8 cellular contexts compared by ENCODE assay signal in genomic region chr2:105330681-105331375, GRCh38. TPM values are rescaled to one million over a fixed set of nuclear protein-coding genes. Genes with fewer than 3 reads are reported as not detected.
DNase-seq lines count a peak whose midpoint lies in the region; ATAC-seq and TF ChIP-seq lines count a peak whose summit lies in the region.

No MANE protein-coding gene starts in this region.

- no peaks in the 10 kb centered on the region for H3K9me3 Mint-ChIP-seq in activated naive CD4-positive, alpha-beta T cell treated with anti-CD3 and anti-CD28 coated beads, Interleukin-2, amount 10 ng/mL, durations not matched to agents 7 days and 5 days

- H3K9me3 ChIP-seq in T-helper 17 cell (ENCODE audit: control insufficient read depth, low read length, poor library complexity, severe bottlenecking) = no peaks in the 10 kb centered on the region
- H3K9me3 ChIP-seq in hepatocyte (ENCODE audit: low read depth) = no peaks in the 10 kb centered on the region
- no peaks in the 10 kb centered on the region for H3K9me3 ChIP-seq in stomach smooth muscle (ENCODE audit: control insufficient read depth in 2 of 2, low read length in 2 of 2)
- H3K9me3 ChIP-seq in gastroesophageal sphincter = no peaks in the 10 kb centered on the region

- CTCF ChIA-PET in activated naive CD4-positive, alpha-beta T cell treated with anti-CD3 and anti-CD28 coated beads, Interleukin-2, amount 10 ng/mL, durations not matched to agents 7 days and 5 days (lab: Charles Lee) = interaction anchor here (0.5 to 1.4 kb wide), 3 partner anchors 9 to 93 kb away, joined by 3 to 4 read pairs (median 4); no protein-coding TSS in a partner anchor

- intact Hi-C loops in left ventricle myocardium superior (cut with micrococcal nuclease) = no loop called here

- H3K79me2 ChIP-seq in hepatocyte = peaks cover 46% of the 10 kb centered on the region

- TF ChIP-seq CTCF in hepatocyte (IDR thresholded peaks at IDR 0.05; ENCODE audit: poor library complexity) (no peak), gastroesophageal sphincter (IDR thresholded peaks at IDR 0.05) (no peak)

- H3K27me3 Mint-ChIP-seq in activated naive CD4-positive, alpha-beta T cell treated with anti-CD3 and anti-CD28 coated beads, Interleukin-2, amount 10 ng/mL, durations not matched to agents 7 days and 5 days = no peaks in the 10 kb centered on the region
- no peaks in the 10 kb centered on the region for H3K27me3 Mint-ChIP-seq in T-helper 17 cell

- H3K4me3 ChIP-seq in hepatocyte = no peak overlapping the region
- H3K4me3 ChIP-seq in stomach smooth muscle (ENCODE audit: low read length in 2 of 2) = peak overlapping the region in 1 of 2 donors; percentile 79
- H3K4me3 ChIP-seq in gastroesophageal sphincter = no peak overlapping the region

- H4K20me1 ChIP-seq in hepatocyte (ENCODE audit: insufficient read depth, poor library complexity, severe bottlenecking) = no peaks in the 10 kb centered on the region

- H3K9me2 ChIP-seq in hepatocyte (replicated peaks; ENCODE audit: insufficient read depth) = no peaks in the 10 kb centered on the region

- DNase-seq in activated naive CD4-positive, alpha-beta T cell treated with anti-CD3 and anti-CD28 coated beads, Interleukin-2, amount 10 ng/mL, durations not matched to agents 7 days and 5 days = no peak
- no peak for DNase-seq in activated naive CD4-positive, alpha-beta T cell treated with anti-CD3 and anti-CD28 coated beads, Interleukin-2, amount 50 U/mL, for 16 hours
- DNase-seq in T-helper 17 cell (no peak), hepatocyte (ENCODE audit: low spot score) (peak; percentile 31), left ventricle myocardium superior (no peak), NCI-H1436 treated with DMSO at 0.1 percent for 48 hours (lab: John Stamatoyannopoulos, UW) (no peak)

- H3K4me3 Mint-ChIP-seq in activated naive CD4-positive, alpha-beta T cell treated with anti-CD3 and anti-CD28 coated beads, Interleukin-2, amount 10 ng/mL, durations not matched to agents 7 days and 5 days = peak overlapping the region; percentile 83
- no peak overlapping the region for H3K4me3 Mint-ChIP-seq in T-helper 17 cell

- no peak for TF ChIP-seq EP300 in gastroesophageal sphincter (IDR thresholded peaks at IDR 0.05)

- 91% methylated on average over 4 of the region's 4 CpGs for WGBS in hepatocyte (ENCODE audit: low lambda C conversion rate, missing lambda C conversion rate)
- 95 to 100% methylated on average over 2 to 4 of the region's 4 CpGs for WGBS in gastroesophageal sphincter (ENCODE audit: low coverage in 1 of 2), 2 donors

- peak overlapping the region in 1 of 2 donors; percentile 89 for H3K9ac ChIP-seq in stomach smooth muscle (ENCODE audit: low read length in 2 of 2)

- peak overlapping the region; percentile 92 for H3K4me2 ChIP-seq in hepatocyte

- ATAC-seq in T-helper 17 cell (no peak), left ventricle myocardium superior (no peak), gastroesophageal sphincter (no peak)

- H3K27ac Mint-ChIP-seq in activated naive CD4-positive, alpha-beta T cell treated with anti-CD3 and anti-CD28 coated beads, Interleukin-2, amount 10 ng/mL, durations not matched to agents 7 days and 5 days = peak overlapping the region; percentile 89
- H3K27ac Mint-ChIP-seq in T-helper 17 cell = peak overlapping the region; percentile 95

- H3K4me1 ChIP-seq in hepatocyte (ENCODE audit: insufficient read depth) = peaks cover 18% of the 10 kb centered on the region
- peaks cover 28% of the 10 kb centered on the region for H3K4me1 ChIP-seq in stomach smooth muscle (ENCODE audit: control insufficient read depth, insufficient read depth, low read length)
- peaks cover 0 to 41% (median 7%) of the 10 kb centered on the region in 3 donors for H3K4me1 ChIP-seq in gastroesophageal sphincter

- H3K4me1 Mint-ChIP-seq in activated naive CD4-positive, alpha-beta T cell treated with anti-CD3 and anti-CD28 coated beads, Interleukin-2, amount 10 ng/mL, durations not matched to agents 7 days and 5 days = peaks cover 44% of the 10 kb centered on the region
- H3K4me1 Mint-ChIP-seq in T-helper 17 cell = peaks cover 23% of the 10 kb centered on the region

- no peaks in the 10 kb centered on the region for H3K27me3 ChIP-seq in hepatocyte
- H3K27me3 ChIP-seq in stomach smooth muscle (ENCODE audit: control insufficient read depth in 1 of 2, insufficient read depth in 2 of 2, low read length in 2 of 2) = no peaks in the 10 kb centered on the region
- H3K27me3 ChIP-seq in gastroesophageal sphincter = no peaks in the 10 kb centered on the region

- H3K36me3 ChIP-seq in hepatocyte (replicated peaks; ENCODE audit: insufficient read depth, low read depth) (no peaks in the 10 kb centered on the region), stomach smooth muscle (ENCODE audit: control insufficient read depth in 2 of 2, insufficient read depth in 2 of 2, low read length in 2 of 2) (peaks cover 0 to 4% of the 10 kb centered on the region in 2 donors), gastroesophageal sphincter (no peaks in the 10 kb centered on the region)

- H3K27ac ChIP-seq in hepatocyte (peak overlapping the region; percentile 94), stomach smooth muscle (ENCODE audit: low read length) (peak overlapping the region; percentile 80), gastroesophageal sphincter (peak overlapping the region in 2 of 4 donors; percentile 90 to 93)

- TF ChIP-seq POLR2A in gastroesophageal sphincter (IDR thresholded peaks at IDR 0.05) = no peak

- H3K36me3 Mint-ChIP-seq in activated naive CD4-positive, alpha-beta T cell treated with anti-CD3 and anti-CD28 coated beads, Interleukin-2, amount 10 ng/mL, durations not matched to agents 7 days and 5 days = peaks cover 4% of the 10 kb centered on the region
- no peaks in the 10 kb centered on the region for H3K36me3 Mint-ChIP-seq in T-helper 17 cell (ENCODE audit: low read depth)

- H2AFZ ChIP-seq in hepatocyte = peak overlapping the region; percentile 92

RNA-seq across cellular contexts. Expression of gene TGFBRAP1, which starts 1.3 kb away (rescaled TPM):
- 10 to 100 TPM; 18.5 to 19.1 TPM for total RNA-seq in T-helper 17 cell
- 17.7 and 18.3 TPM in 2 replicates for total RNA-seq in hepatocyte
- polyA plus RNA-seq in hepatocyte = 10.4 and 11.0 TPM in 2 replicates
- total RNA-seq in left ventricle myocardium superior = 9.8 TPM
- 10 to 100 TPM; 28.3 to 31.5 (median 29.7) TPM for total RNA-seq in gastroesophageal sphincter

RNA-seq across cellular contexts. Expression of gene C2orf49, which starts 6.5 kb away (rescaled TPM):
- total RNA-seq in T-helper 17 cell = 10 to 100 TPM; 18.1 to 21.5 TPM
- 16.3 and 19.6 TPM in 2 replicates for total RNA-seq in hepatocyte
- polyA plus RNA-seq in hepatocyte = 13.5 and 16.9 TPM in 2 replicates
- total RNA-seq in left ventricle myocardium superior = 18.6 TPM
- total RNA-seq in gastroesophageal sphincter = 10 to 100 TPM; 16.9 to 30.0 (median 20.7) TPM
